In genomic region chr2:176508984-176509383, GRCh38 we compare ENCODE assay signal across 12 cellular contexts.
DNase-seq lines count a peak whose midpoint lies in the region; ATAC-seq, FAIRE-seq and TF ChIP-seq lines count a peak whose summit lies in the region.
"Had no signal": no experiment of that assay in that cellular context is flagged by ENCODE, and none has a peak within 500 bp of the region (broad histone marks: within the 10 kb centered on the region; RNA-seq: fewer than 3 reads in every experiment).

No MANE protein-coding gene starts in this region.

- peaks cover 21% of the 10 kb centered on the region for H3K4me1 Mint-ChIP-seq in activated CD8-positive, alpha-beta T cell treated with anti-CD3 and anti-CD28 coated beads for 36 hours (ENCODE audit: low read depth)
- H3K4me1 Mint-ChIP-seq in activated CD8-positive, alpha-beta T cell treated with anti-CD3 and anti-CD28 coated beads, Interleukin-2, amount 10 ng/mL, durations not matched to agents 7 days and 5 days (ENCODE audit: low read depth), result peaks cover 11% of the 10 kb centered on the region
- H3K4me1 Mint-ChIP-seq in stimulated activated effector memory CD8-positive, alpha-beta T cell treated with anti-CD3 and anti-CD28 coated beads, Interleukin-12 subunit alpha, Interleukin-12 subunit beta, amount 100 ng/mL, for 72 hours, result peaks cover 32% of the 10 kb centered on the region
- H3K4me1 Mint-ChIP-seq: naive B cell had no signal

- H3K27me3 ChIP-seq in ovary, result no peaks in the 10 kb centered on the region

- CTCF ChIA-PET in activated CD8-positive, alpha-beta T cell treated with anti-CD3 and anti-CD28 coated beads for 36 hours (lab: Charles Lee), result no interaction called here
- CTCF ChIA-PET in activated CD8-positive, alpha-beta T cell treated with anti-CD3 and anti-CD28 coated beads, Interleukin-2, amount 10 ng/mL, durations not matched to agents 7 days and 5 days (lab: Charles Lee), result no interaction called here

- ATAC-seq in activated CD8-positive, alpha-beta T cell treated with anti-CD3 and anti-CD28 coated beads for 36 hours, result peak; percentile 92
- no peak for ATAC-seq in activated CD8-positive, alpha-beta T cell treated with anti-CD3 and anti-CD28 coated beads, Interleukin-2, amount 10 ng/mL, durations not matched to agents 7 days and 5 days
- peak; percentile 52 for ATAC-seq in HG02759 (IDR thresholded peaks at IDR 0.05; ENCODE audit: unreplicated experiment)
- ATAC-seq in stimulated activated effector memory CD8-positive, alpha-beta T cell treated with anti-CD3 and anti-CD28 coated beads, Interleukin-12 subunit alpha, Interleukin-12 subunit beta, amount 100 ng/mL, for 72 hours, result peak; percentile 94
- ATAC-seq: heart right ventricle had no signal

- H3K9me3 ChIP-seq in kidney (ENCODE audit: control insufficient read depth in 1 of 2, low read length in 2 of 2) (no peaks in the 10 kb centered on the region), ovary (no peaks in the 10 kb centered on the region)
- H3K9me3 ChIP-seq: heart right ventricle had no signal

- 67 to 72% (median 67%) methylated on average over 3 of the region's 3 CpGs for WGBS in ovary, 3 donors

- H3K36me3 ChIP-seq in kidney (ENCODE audit: control insufficient read depth in 1 of 2, insufficient read depth in 2 of 2, low read length in 2 of 2) (no peaks in the 10 kb centered on the region), ovary (no peaks in the 10 kb centered on the region)
- H3K36me3 ChIP-seq: heart right ventricle had no signal

- H3K4me3 ChIP-seq in kidney (ENCODE audit: low read length in 2 of 2), result no peak overlapping the region
- H3K4me3 ChIP-seq in ovary, result no peak overlapping the region
- H3K4me3 ChIP-seq: heart right ventricle had no signal

- DNase-seq in activated CD8-positive, alpha-beta T cell treated with anti-CD3 and anti-CD28 coated beads for 36 hours, result peak; percentile 48
- DNase-seq in activated CD8-positive, alpha-beta T cell treated with anti-CD3 and anti-CD28 coated beads, Interleukin-2, amount 10 ng/mL, durations not matched to agents 7 days and 5 days, result no peak
- peak; percentile 9 for DNase-seq in NCI-H2171 (lab: John Stamatoyannopoulos, UW)
- no peak for DNase-seq in stimulated activated effector memory CD8-positive, alpha-beta T cell treated with anti-CD3 and anti-CD28 coated beads, Interleukin-12 subunit alpha, Interleukin-12 subunit beta, amount 100 ng/mL, for 72 hours (ENCODE audit: low spot score in 2 of 2)
- no peak for DNase-seq in kidney
- no peak for DNase-seq in ovary
- DNase-seq in Kasumi-1 (lab: John Stamatoyannopoulos, UW), result no peak
- DNase-seq: cerebellar nuclear complex, heart right ventricle, naive B cell, NCI-H187 had no signal

- H3K27me3 Mint-ChIP-seq in activated CD8-positive, alpha-beta T cell treated with anti-CD3 and anti-CD28 coated beads for 36 hours, result peaks cover 7% of the 10 kb centered on the region
- H3K27me3 Mint-ChIP-seq in activated CD8-positive, alpha-beta T cell treated with anti-CD3 and anti-CD28 coated beads, Interleukin-2, amount 10 ng/mL, durations not matched to agents 7 days and 5 days (ENCODE audit: low read depth), result peaks cover 6% of the 10 kb centered on the region

- TF ChIP-seq CTCF in activated CD8-positive, alpha-beta T cell treated with anti-CD3 and anti-CD28 coated beads for 36 hours (IDR thresholded peaks at IDR 0.05), result no peak
- TF ChIP-seq CTCF in kidney (IDR thresholded peaks at IDR 0.05; ENCODE audit: borderline replicate concordance, extremely low read depth, insufficient read depth) (no peak), ovary (IDR thresholded peaks at IDR 0.05) (no peak)

- POLR2A ChIA-PET in activated CD8-positive, alpha-beta T cell treated with anti-CD3 and anti-CD28 coated beads for 36 hours (lab: Charles Lee), result no interaction called here
- POLR2A ChIA-PET in activated CD8-positive, alpha-beta T cell treated with anti-CD3 and anti-CD28 coated beads, Interleukin-2, amount 10 ng/mL, durations not matched to agents 7 days and 5 days (lab: Charles Lee), result no interaction called here

- no peaks in the 10 kb centered on the region for H3K9me3 Mint-ChIP-seq in activated CD8-positive, alpha-beta T cell treated with anti-CD3 and anti-CD28 coated beads for 36 hours
- H3K9me3 Mint-ChIP-seq in activated CD8-positive, alpha-beta T cell treated with anti-CD3 and anti-CD28 coated beads, Interleukin-2, amount 10 ng/mL, durations not matched to agents 7 days and 5 days (ENCODE audit: insufficient read depth), result no peaks in the 10 kb centered on the region
- H3K9me3 Mint-ChIP-seq in stimulated activated effector memory CD8-positive, alpha-beta T cell treated with anti-CD3 and anti-CD28 coated beads, Interleukin-12 subunit alpha, Interleukin-12 subunit beta, amount 100 ng/mL, for 72 hours, result no peaks in the 10 kb centered on the region

- TF ChIP-seq EP300 in ovary (IDR thresholded peaks at IDR 0.05), result no peak

- no peak overlapping the region for H3K9ac ChIP-seq in kidney (ENCODE audit: low read length in 2 of 2)

- no peak overlapping the region for H3K4me3 Mint-ChIP-seq in activated CD8-positive, alpha-beta T cell treated with anti-CD3 and anti-CD28 coated beads for 36 hours
- no peak overlapping the region for H3K4me3 Mint-ChIP-seq in activated CD8-positive, alpha-beta T cell treated with anti-CD3 and anti-CD28 coated beads, Interleukin-2, amount 10 ng/mL, durations not matched to agents 7 days and 5 days
- peak overlapping the region; percentile 25 for H3K4me3 Mint-ChIP-seq in stimulated activated effector memory CD8-positive, alpha-beta T cell treated with anti-CD3 and anti-CD28 coated beads, Interleukin-12 subunit alpha, Interleukin-12 subunit beta, amount 100 ng/mL, for 72 hours
- H3K4me3 Mint-ChIP-seq: naive B cell had no signal

- no peaks in the 10 kb centered on the region for H3K36me3 Mint-ChIP-seq in activated CD8-positive, alpha-beta T cell treated with anti-CD3 and anti-CD28 coated beads for 36 hours (ENCODE audit: low read depth)
- no peaks in the 10 kb centered on the region for H3K36me3 Mint-ChIP-seq in activated CD8-positive, alpha-beta T cell treated with anti-CD3 and anti-CD28 coated beads, Interleukin-2, amount 10 ng/mL, durations not matched to agents 7 days and 5 days (ENCODE audit: low read depth)
- H3K36me3 Mint-ChIP-seq in stimulated activated effector memory CD8-positive, alpha-beta T cell treated with anti-CD3 and anti-CD28 coated beads, Interleukin-12 subunit alpha, Interleukin-12 subunit beta, amount 100 ng/mL, for 72 hours, result no peaks in the 10 kb centered on the region
- H3K36me3 Mint-ChIP-seq: naive B cell had no signal

- intact Hi-C loops in activated CD8-positive, alpha-beta T cell treated with anti-CD3 and anti-CD28 coated beads for 36 hours (cut with micrococcal nuclease), result no loop called here
- intact Hi-C loops in kidney (cut with DNase I) (no loop called here), ovary (cut with DNase I) (no loop called here)

- TF ChIP-seq POLR2A in ovary (IDR thresholded peaks at IDR 0.05), result no peak

- H3K27ac ChIP-seq in kidney (ENCODE audit: low read depth in 2 of 2, low read length in 2 of 2), result no peak overlapping the region
- H3K27ac ChIP-seq in ovary, result no peak overlapping the region
- H3K27ac ChIP-seq: heart right ventricle had no signal

- H3K27ac Mint-ChIP-seq in activated CD8-positive, alpha-beta T cell treated with anti-CD3 and anti-CD28 coated beads for 36 hours, result peak overlapping the region; percentile 57
- no peak overlapping the region for H3K27ac Mint-ChIP-seq in activated CD8-positive, alpha-beta T cell treated with anti-CD3 and anti-CD28 coated beads, Interleukin-2, amount 10 ng/mL, durations not matched to agents 7 days and 5 days
- H3K27ac Mint-ChIP-seq in stimulated activated effector memory CD8-positive, alpha-beta T cell treated with anti-CD3 and anti-CD28 coated beads, Interleukin-12 subunit alpha, Interleukin-12 subunit beta, amount 100 ng/mL, for 72 hours, result peak overlapping the region; percentile 29
- H3K27ac Mint-ChIP-seq: naive B cell had no signal

- H3K4me1 ChIP-seq in kidney (ENCODE audit: control insufficient read depth in 1 of 2, insufficient read depth in 1 of 2, low read depth in 1 of 2, low read length in 2 of 2) (no peaks in the 10 kb centered on the region), ovary (ENCODE audit: insufficient read depth) (no peaks in the 10 kb centered on the region)
- H3K4me1 ChIP-seq: heart right ventricle had no signal

- no peak for FAIRE-seq in kidney (lab: Jason Lieb, UNC)

Comparison
In these comparisons a context has a peak if more than half of its experiments do, and no peak if none do; other contexts are left out.
1. DNase-seq: peak in activated CD8-positive, alpha-beta T cell treated with anti-CD3 and anti-CD28 coated beads for 36 hours (single experiment) and NCI-H2171 (single experiment); none in activated CD8-positive, alpha-beta T cell treated with anti-CD3 and anti-CD28 coated beads, Interleukin-2, amount 10 ng/mL, durations not matched to agents 7 days and 5 days (single experiment), stimulated activated effector memory CD8-positive, alpha-beta T cell treated with anti-CD3 and anti-CD28 coated beads, Interleukin-12 subunit alpha, Interleukin-12 subunit beta, amount 100 ng/mL, for 72 hours (0 of 2), kidney (single experiment), ovary (0 of 5) and Kasumi-1 (0 of 2).